12 cellular contexts compared by ENCODE assay signal in genomic region chr11:44628730-44629361, GRCh38.
DNase-seq lines count a peak whose midpoint lies in the region; ATAC-seq, FAIRE-seq and TF ChIP-seq lines count a peak whose summit lies in the region.
"Had no signal": no experiment of that assay in that cellular context is flagged by ENCODE, and none has a peak within 500 bp of the region (broad histone marks: within the 10 kb centered on the region; RNA-seq: fewer than 3 reads in every experiment).

No MANE protein-coding gene starts in this region.

- H3K4me1 ChIP-seq in CD4-positive, CD25-positive, alpha-beta regulatory T cell (ENCODE audit: control insufficient read depth, insufficient read depth, low read length, poor library complexity, severe bottlenecking): no peaks in the 10 kb centered on the region
- peaks cover 13% of the 10 kb centered on the region for H3K4me1 ChIP-seq in GM12878 (ENCODE audit: control insufficient read depth, insufficient read depth, low read length)
- H3K4me1 ChIP-seq in thyroid gland: peaks cover 6 to 20% of the 10 kb centered on the region in 2 donors

- no peak overlapping the region for H3K27ac ChIP-seq in CD4-positive, CD25-positive, alpha-beta regulatory T cell (ENCODE audit: insufficient read depth, low read length, poor library complexity, severe bottlenecking)
- H3K27ac ChIP-seq in GM12878 (ENCODE audit: control insufficient read depth, insufficient read depth): no peak overlapping the region
- no peak overlapping the region for H3K27ac ChIP-seq in thyroid gland
- H3K27ac ChIP-seq: neutrophil had no signal

- peaks cover 0 to 4% (median 0%) of the 10 kb centered on the region in 7 donors for H3K9me3 Mint-ChIP-seq in CD4-positive, CD25-positive, alpha-beta regulatory T cell
- H3K9me3 Mint-ChIP-seq: CD8-positive, alpha-beta memory T cell; dendritic cell treated with granulocyte-macrophage colony-stimulating factor and Interleukin-4, amounts not matched to agents 40 ng/mL and 50 ng/mL, for 4 days had no signal

- H3K4me3 ChIP-seq in CD4-positive, CD25-positive, alpha-beta regulatory T cell (ENCODE audit: low read depth, low read length): no peak overlapping the region
- H3K4me3 ChIP-seq in GM12878 (no peak overlapping the region), thyroid gland (replicated peaks in 1 of 3) (no peak overlapping the region)

- no peak for TF ChIP-seq EP300 in GM12878 (IDR thresholded peaks at IDR 0.05; ENCODE audit: borderline replicate concordance in 1 of 2, control insufficient read depth in 1 of 2, low read depth in 2 of 2, low read length in 2 of 2)

- no peak for TF ChIP-seq CTCF in GM12878 (IDR thresholded peaks at IDR 0.05 in 2 of 3, conservative IDR thresholded peaks at IDR 0.05 in 1 of 3; ENCODE audit: control insufficient read depth in 2 of 3, extremely low read depth in 1 of 3, insufficient read depth in 1 of 3, low read depth in 3 of 3, low read length in 3 of 3)
- TF ChIP-seq CTCF in omental fat pad (IDR thresholded peaks at IDR 0.05): no peak
- TF ChIP-seq CTCF in thyroid gland (IDR thresholded peaks at IDR 0.05): no peak

- no peaks in the 10 kb centered on the region for H4K20me1 ChIP-seq in GM12878 (ENCODE audit: control insufficient read depth, insufficient read depth)

- CTCF ChIA-PET in GM12878 (lab: Yijun Ruan, JAX): interaction anchor here (0.9 to 9.0 kb wide), 4 partner anchors 12 to 105 kb away, joined by 3 to 93 read pairs (median 14); no protein-coding TSS in a partner anchor

- H3K79me2 ChIP-seq in GM12878 (ENCODE audit: control insufficient read depth, insufficient read depth, low read length): no peaks in the 10 kb centered on the region

- TF ChIP-seq RAD21 in GM12878 (IDR thresholded peaks at IDR 0.05; ENCODE audit: insufficient read depth, low read depth, low read length): no peak

- H3K9ac ChIP-seq in GM12878 (ENCODE audit: control insufficient read depth, insufficient read depth, low read length): no peak overlapping the region

- peak overlapping the region; percentile 45 for H3K4me2 ChIP-seq in GM12878 (ENCODE audit: control insufficient read depth, insufficient read depth)

- H3K27ac Mint-ChIP-seq in CD4-positive, CD25-positive, alpha-beta regulatory T cell: peak overlapping the region in 2 of 3 donors; percentile 45 to 63
- H3K27ac Mint-ChIP-seq: dendritic cell treated with granulocyte-macrophage colony-stimulating factor and Interleukin-4, amounts not matched to agents 40 ng/mL and 50 ng/mL, for 4 days had no signal

- no peaks in the 10 kb centered on the region for H3K27me3 ChIP-seq in CD4-positive, CD25-positive, alpha-beta regulatory T cell (ENCODE audit: control insufficient read depth, insufficient read depth, low read length)
- no peaks in the 10 kb centered on the region for H3K27me3 ChIP-seq in GM12878 (replicated peaks in 1 of 2; ENCODE audit: control insufficient read depth in 2 of 2, insufficient read depth in 2 of 2, low read length in 1 of 2)
- no peaks in the 10 kb centered on the region for H3K27me3 ChIP-seq in thyroid gland
- H3K27me3 ChIP-seq: neutrophil had no signal

- RAD21 ChIA-PET in GM12878 (lab: Charles Lee; ENCODE audit: unreplicated experiment): interaction anchor here (0.6 to 3.7 kb wide), 9 partner anchors 12 to 283 kb away, joined by 3 to 21 read pairs (median 5); no protein-coding TSS in a partner anchor

- H3K27me3 Mint-ChIP-seq in CD4-positive, CD25-positive, alpha-beta regulatory T cell: peaks cover 14% of the 10 kb centered on the region

- no peaks in the 10 kb centered on the region for H3K36me3 Mint-ChIP-seq in CD4-positive, CD25-positive, alpha-beta regulatory T cell
- H3K36me3 Mint-ChIP-seq: CD8-positive, alpha-beta memory T cell had no signal

- 14% methylated on average over 6 of the region's 6 CpGs for WGBS in GM12878 (ENCODE audit: insufficient coverage, insufficient replicate concordance, low lambda C conversion rate, missing lambda C conversion rate)
- WGBS in thyroid gland, 2 donors: 86 to 89% methylated on average over 6 of the region's 6 CpGs

- DNase-seq in CD4-positive, CD25-positive, alpha-beta regulatory T cell: no peak
- DNase-seq in GM12878 (ENCODE audit: low read depth, low spot score): no peak
- peak; percentile 19 for DNase-seq in omental fat pad (ENCODE audit: low spot score)
- no peak for DNase-seq in NK-92 (lab: John Stamatoyannopoulos, UW; ENCODE audit: unreplicated experiment)
- DNase-seq in NCI-H1436 treated with DMSO at 0.1 percent for 48 hours (lab: John Stamatoyannopoulos, UW): no peak
- DNase-seq in thyroid gland: no peak
- DNase-seq: NCI-H524 treated with DMSO at 0.1 percent for 48 hours had no signal

- in situ Hi-C loops in GM12878 (cut with MboI): loop anchor here (10.0 kb wide), 1 partner anchor 344 kb away; no protein-coding TSS in a partner anchor

- no TSS peak for BruUV-seq in GM12878 (replicated peaks; lab: Mats Ljungman, UMichigan)

- H3K4me3 Mint-ChIP-seq in CD4-positive, CD25-positive, alpha-beta regulatory T cell: no peak overlapping the region
- H3K4me3 Mint-ChIP-seq: CD8-positive, alpha-beta memory T cell; dendritic cell treated with granulocyte-macrophage colony-stimulating factor and Interleukin-4, amounts not matched to agents 40 ng/mL and 50 ng/mL, for 4 days had no signal

- H3K4me1 Mint-ChIP-seq in CD4-positive, CD25-positive, alpha-beta regulatory T cell: peaks cover 0 to 11% (median 3%) of the 10 kb centered on the region in 4 donors
- H3K4me1 Mint-ChIP-seq: CD8-positive, alpha-beta memory T cell had no signal

- POLR2A ChIA-PET in GM12878 (lab: Charles Lee): interaction anchor here (1.2 kb wide), 2 partner anchors 70 to 74 kb away, joined by 3 to 6 read pairs; no protein-coding TSS in a partner anchor

- H3K9me3 ChIP-seq in CD4-positive, CD25-positive, alpha-beta regulatory T cell (ENCODE audit: control insufficient read depth in 2 of 2, low read length in 2 of 2): no peaks in the 10 kb centered on the region
- H3K9me3 ChIP-seq in GM12878 (replicated peaks; ENCODE audit: control insufficient read depth, insufficient read depth, low read length): peaks cover 3% of the 10 kb centered on the region; the same call in 2 of the 3 replicates
- no peaks in the 10 kb centered on the region for H3K9me3 ChIP-seq in thyroid gland
- H3K9me3 ChIP-seq: neutrophil had no signal

- no peak overlapping the region for H2AFZ ChIP-seq in GM12878 (ENCODE audit: control insufficient read depth, low read depth, low read length)

- ATAC-seq in CD4-positive, CD25-positive, alpha-beta regulatory T cell (ENCODE audit: low read depth in 2 of 2): no peak
- peak; percentile 12 for ATAC-seq in GM18870 (IDR thresholded peaks at IDR 0.05; ENCODE audit: unreplicated experiment)
- peak; percentile 18 for ATAC-seq in GM12878
- ATAC-seq in omental fat pad (ENCODE audit: low FRiP score): no peak

- intact Hi-C loops in GM12878 (cut with micrococcal nuclease; ENCODE audit: unreplicated experiment) (loop anchor here (10.0 kb wide), 1 partner anchor 534 kb away; the partner anchor contains the start of gene EXT2), thyroid gland (cut with DNase I) (loop anchor here (10.0 kb wide), 1 partner anchor 96 kb away; the partner anchor contains the start of gene TSPAN18)

- FAIRE-seq in GM12878 (lab: Jason Lieb, UNC): no peak
- FAIRE-seq: TTC549 had no signal

- TF ChIP-seq POLR2A in GM12878 (IDR thresholded peaks at IDR 0.05; ENCODE audit: low read depth, low read length): no peak
- no peak for TF ChIP-seq POLR2A in thyroid gland (IDR thresholded peaks at IDR 0.05)

- H3K36me3 ChIP-seq in CD4-positive, CD25-positive, alpha-beta regulatory T cell (ENCODE audit: control insufficient read depth, insufficient read depth, low read length): no peaks in the 10 kb centered on the region
- H3K36me3 ChIP-seq in GM12878 (ENCODE audit: control insufficient read depth in 2 of 2, insufficient read depth in 2 of 2, low read length in 1 of 2) (no peaks in the 10 kb centered on the region), thyroid gland (no peaks in the 10 kb centered on the region)
- H3K36me3 ChIP-seq: neutrophil had no signal

- SMC1A ChIA-PET in GM12878 (lab: Charles Lee; ENCODE audit: uncharacterized antibody, unreplicated experiment): interaction anchor here (0.7 to 3.7 kb wide), 8 partner anchors 10 to 72 kb away, joined by 3 to 19 read pairs (median 4); no protein-coding TSS in a partner anchor

TF ChIP-seq in GM12878, 131 proteins besides CTCF, POLR2A, EP300 and RAD21 (continues in another document):
- 0 out of 2 replicates have a peak, but pooled peaks have one; percentile 10 for TF ChIP-seq NR2F1 (conservative IDR thresholded peaks at IDR 0.05)
- 0 out of 4 replicates have a peak, but pooled peaks of 1 of the 2 experiments have one; percentile 1 for TF ChIP-seq BHLHE40 (IDR thresholded peaks at IDR 0.05; ENCODE audit: borderline replicate concordance in 1 of 2, low read depth in 2 of 2, low read length in 1 of 2)
- no peak for TF ChIP-seq MYB (IDR thresholded peaks at IDR 0.05; ENCODE audit: borderline replicate concordance, low read depth, low read length)
- no peak for TF ChIP-seq EGR1 (IDR thresholded peaks at IDR 0.05; ENCODE audit: borderline replicate concordance in 1 of 2, low read depth in 2 of 2, low read length in 2 of 2)
- TF ChIP-seq SREBF2 (IDR thresholded peaks at IDR 0.05; ENCODE audit: low read length): no peak

Comparison
In these comparisons a context has a peak if more than half of its experiments do, and no peak if none do; other contexts are left out.
1. ATAC-seq: peak in GM18870 (single experiment) and GM12878 (single experiment); none in CD4-positive, CD25-positive, alpha-beta regulatory T cell (0 of 2) and omental fat pad (single experiment).